17 cellular contexts compared by ENCODE assay signal in the genomic region with DNA sequence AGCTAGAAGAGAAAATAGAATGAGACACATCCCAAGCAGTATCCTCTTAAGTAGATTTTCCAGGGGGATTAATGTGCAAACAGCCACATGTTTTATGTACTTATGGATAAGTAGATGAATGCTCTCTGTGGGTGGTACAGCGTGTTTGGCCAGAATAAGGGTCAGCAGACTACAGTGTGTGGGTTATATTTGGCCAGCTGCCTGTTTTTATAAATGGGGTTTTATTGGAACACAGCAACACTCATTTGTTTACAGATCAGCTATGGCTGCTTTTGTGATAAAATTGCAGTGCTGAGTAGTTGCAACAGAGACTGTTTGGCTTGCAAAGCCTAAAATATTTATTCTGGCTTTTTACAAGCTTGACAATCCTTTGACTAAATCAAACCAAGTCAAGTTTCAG.
DNase-seq lines count a peak whose midpoint lies in the region; TF ChIP-seq lines count a peak whose summit lies in the region.
"Had no signal": no experiment of that assay in that cellular context is flagged by ENCODE, and none has a peak within 500 bp of the region (broad histone marks: within the 10 kb centered on the region; RNA-seq: fewer than 3 reads in every experiment).

No MANE protein-coding gene starts in this region.

- H4K20me1 ChIP-seq in SK-N-SH (ENCODE audit: insufficient read depth) = no peaks in the 10 kb centered on the region

- intact Hi-C loops in sigmoid colon (cut with DNase I) = no loop called here

- H3K4me1 ChIP-seq in sigmoid colon (no peaks in the 10 kb centered on the region), SK-N-SH (ENCODE audit: control insufficient read depth in 1 of 2, insufficient read depth in 2 of 2, low read depth in 1 of 2, low read length in 1 of 2) (no peaks in the 10 kb centered on the region)
- H3K4me1 ChIP-seq: right lobe of liver had no signal

- TF ChIP-seq CTCF in sigmoid colon (IDR thresholded peaks at IDR 0.05) (no peak), SK-N-SH (IDR thresholded peaks at IDR 0.05) (no peak)

- DNase-seq in DMS153 treated with DMSO at 0.1 percent for 48 hours (lab: John Stamatoyannopoulos, UW; ENCODE audit: unreplicated experiment) (peak; percentile 70), NCI-H146 treated with DMSO at 0.1 percent for 48 hours (lab: John Stamatoyannopoulos, UW; ENCODE audit: unreplicated experiment) (peak; percentile 97), NCI-H748 (lab: John Stamatoyannopoulos, UW; ENCODE audit: unreplicated experiment) (peak; percentile 100), foreskin melanocyte (peak; percentile 35), NCI-H1436 treated with DMSO at 0.1 percent for 48 hours (lab: John Stamatoyannopoulos, UW) (no peak), SKM-1 treated with dmso at 0.1 percent for 144 hours (lab: John Stamatoyannopoulos, UW; ENCODE audit: unreplicated experiment) (no peak), sigmoid colon (no peak), SK-N-SH (no peak)
- DNase-seq: activated CD4-positive, CD25-positive, alpha-beta regulatory T cell; effector memory CD4-positive, alpha-beta T cell; H9; hippocampal formation; kidney glomerular epithelial cell; MG63; right lobe of liver; substantia nigra had no signal

- no peak for TF ChIP-seq POLR2A in sigmoid colon (IDR thresholded peaks at IDR 0.05)

- WGBS in sigmoid colon, 2 donors = 15 to 45% methylated on average over 1 of the region's 1 CpG
- 0% methylated on average over 1 of the region's 1 CpG for WGBS in SK-N-SH (ENCODE audit: low lambda C conversion rate)

- H3K27ac ChIP-seq in sigmoid colon (no peak overlapping the region), SK-N-SH (ENCODE audit: low read depth in 2 of 2, low read length in 1 of 2) (no peak overlapping the region)
- H3K27ac ChIP-seq: neutrophil, right lobe of liver had no signal

- TF ChIP-seq EP300 in sigmoid colon (IDR thresholded peaks at IDR 0.05) = no peak
- TF ChIP-seq EP300 in SK-N-SH (IDR thresholded peaks at IDR 0.05; ENCODE audit: borderline replicate concordance in 1 of 2, low read depth in 1 of 2, low read length in 1 of 2) = no peak

- CTCF ChIA-PET in SK-N-SH (lab: Yijun Ruan, JAX) = no interaction called here

- H3K9me2 ChIP-seq in SK-N-SH = no peaks in the 10 kb centered on the region

- no peak for TF ChIP-seq RAD21 in SK-N-SH (IDR thresholded peaks at IDR 0.05; ENCODE audit: low read length)

- no peak overlapping the region for H2AFZ ChIP-seq in SK-N-SH (ENCODE audit: low read depth)

- POLR2A ChIA-PET in SK-N-SH (lab: Yijun Ruan, JAX) = no interaction called here

- H3K9ac ChIP-seq in SK-N-SH = no peak overlapping the region

- H3K9me3 ChIP-seq in sigmoid colon (peaks cover 0 to 5% (median 0%) of the 10 kb centered on the region in 4 donors), SK-N-SH (no peaks in the 10 kb centered on the region)
- H3K9me3 ChIP-seq: MG63, neutrophil, right lobe of liver had no signal

- H3K27me3 ChIP-seq in sigmoid colon = no peaks in the 10 kb centered on the region
- H3K27me3 ChIP-seq in SK-N-SH (ENCODE audit: insufficient read depth) = no peaks in the 10 kb centered on the region
- H3K27me3 ChIP-seq: MG63, neutrophil, right lobe of liver had no signal

- H3K36me3 ChIP-seq in sigmoid colon (no peaks in the 10 kb centered on the region), SK-N-SH (replicated peaks in 1 of 2; ENCODE audit: control insufficient read depth in 1 of 2, insufficient read depth in 2 of 2, low read length in 1 of 2) (no peaks in the 10 kb centered on the region)
- H3K36me3 ChIP-seq: MG63, neutrophil, right lobe of liver had no signal

- no peaks in the 10 kb centered on the region for H3K79me2 ChIP-seq in SK-N-SH (ENCODE audit: insufficient read depth)

- H3F3A ChIP-seq in SK-N-SH (replicated peaks; ENCODE audit: insufficient read depth) = no peaks in the 10 kb centered on the region

- no peak overlapping the region for H3K4me2 ChIP-seq in SK-N-SH

- H3K4me3 ChIP-seq in sigmoid colon (no peak overlapping the region), SK-N-SH (ENCODE audit: low read depth in 2 of 2, low read length in 1 of 2) (no peak overlapping the region)
- H3K4me3 ChIP-seq: MG63, right lobe of liver had no signal

TF ChIP-seq in SK-N-SH, 30 proteins besides CTCF, POLR2A, EP300 and RAD21:
- TF ChIP-seq RXRA (IDR thresholded peaks at IDR 0.05; ENCODE audit: borderline replicate concordance, low read depth) (no peak), MXI1 (IDR thresholded peaks at IDR 0.05; ENCODE audit: low read depth, low read length) (no peak), MEF2A (IDR thresholded peaks at IDR 0.05; ENCODE audit: borderline replicate concordance, low read depth) (no peak), GATA2 (CRISPR knock-in tag; IDR thresholded peaks at IDR 0.05) (no peak), GABPA (IDR thresholded peaks at IDR 0.05; ENCODE audit: low read depth) (no peak), TAF1 (IDR thresholded peaks at IDR 0.05; ENCODE audit: borderline replicate concordance, low read depth, low read length) (no peak), RFX5 (IDR thresholded peaks at IDR 0.05; ENCODE audit: low read length) (no peak), ELF1 (IDR thresholded peaks at IDR 0.05) (no peak), NRF1 (IDR thresholded peaks at IDR 0.05; ENCODE audit: low read depth, low read length) (no peak), SIN3A (IDR thresholded peaks at IDR 0.05; ENCODE audit: borderline replicate concordance, low read depth, low read length) (no peak), NFIC (IDR thresholded peaks at IDR 0.05; ENCODE audit: borderline replicate concordance) (no peak)
- TF ChIP-seq, protein P1, sequence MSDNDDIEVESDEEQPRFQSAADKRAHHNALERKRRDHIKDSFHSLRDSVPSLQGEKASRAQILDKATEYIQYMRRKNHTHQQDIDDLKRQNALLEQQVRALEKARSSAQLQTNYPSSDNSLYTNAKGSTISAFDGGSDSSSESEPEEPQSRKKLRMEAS (IDR thresholded peaks at IDR 0.05; ENCODE audit: low read depth) = no peak
- TF ChIP-seq, protein P2, sequence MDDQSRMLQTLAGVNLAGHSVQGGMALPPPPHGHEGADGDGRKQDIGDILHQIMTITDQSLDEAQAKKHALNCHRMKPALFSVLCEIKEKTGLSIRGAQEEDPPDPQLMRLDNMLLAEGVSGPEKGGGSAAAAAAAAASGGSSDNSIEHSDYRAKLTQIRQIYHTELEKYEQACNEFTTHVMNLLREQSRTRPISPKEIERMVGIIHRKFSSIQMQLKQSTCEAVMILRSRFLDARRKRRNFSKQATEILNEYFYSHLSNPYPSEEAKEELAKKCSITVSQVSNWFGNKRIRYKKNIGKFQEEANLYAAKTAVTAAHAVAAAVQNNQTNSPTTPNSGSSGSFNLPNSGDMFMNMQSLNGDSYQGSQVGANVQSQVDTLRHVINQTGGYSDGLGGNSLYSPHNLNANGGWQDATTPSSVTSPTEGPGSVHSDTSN (IDR thresholded peaks at IDR 0.05) = no peak
- TF ChIP-seq, protein P3, sequence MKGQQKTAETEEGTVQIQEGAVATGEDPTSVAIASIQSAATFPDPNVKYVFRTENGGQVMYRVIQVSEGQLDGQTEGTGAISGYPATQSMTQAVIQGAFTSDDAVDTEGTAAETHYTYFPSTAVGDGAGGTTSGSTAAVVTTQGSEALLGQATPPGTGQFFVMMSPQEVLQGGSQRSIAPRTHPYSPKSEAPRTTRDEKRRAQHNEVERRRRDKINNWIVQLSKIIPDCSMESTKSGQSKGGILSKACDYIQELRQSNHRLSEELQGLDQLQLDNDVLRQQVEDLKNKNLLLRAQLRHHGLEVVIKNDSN (IDR thresholded peaks at IDR 0.05; ENCODE audit: borderline replicate concordance, low read depth) = no peak
- TF ChIP-seq, protein P4, sequence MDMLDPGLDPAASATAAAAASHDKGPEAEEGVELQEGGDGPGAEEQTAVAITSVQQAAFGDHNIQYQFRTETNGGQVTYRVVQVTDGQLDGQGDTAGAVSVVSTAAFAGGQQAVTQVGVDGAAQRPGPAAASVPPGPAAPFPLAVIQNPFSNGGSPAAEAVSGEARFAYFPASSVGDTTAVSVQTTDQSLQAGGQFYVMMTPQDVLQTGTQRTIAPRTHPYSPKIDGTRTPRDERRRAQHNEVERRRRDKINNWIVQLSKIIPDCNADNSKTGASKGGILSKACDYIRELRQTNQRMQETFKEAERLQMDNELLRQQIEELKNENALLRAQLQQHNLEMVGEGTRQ (IDR thresholded peaks at IDR 0.05; ENCODE audit: borderline replicate concordance, low read depth, low read length) = no peak

Comparison
In these comparisons a context has a peak if more than half of its experiments do, and no peak if none do; other contexts are left out.
1. DNase-seq: peak in DMS153 treated with DMSO at 0.1 percent for 48 hours (single experiment), NCI-H146 treated with DMSO at 0.1 percent for 48 hours (single experiment), NCI-H748 (single experiment) and foreskin melanocyte (single experiment); none in NCI-H1436 treated with DMSO at 0.1 percent for 48 hours (single experiment), SKM-1 treated with dmso at 0.1 percent for 144 hours (single experiment), sigmoid colon (single experiment) and SK-N-SH (single experiment).